8 cellular contexts compared by ENCODE assay signal in the genomic region with DNA sequence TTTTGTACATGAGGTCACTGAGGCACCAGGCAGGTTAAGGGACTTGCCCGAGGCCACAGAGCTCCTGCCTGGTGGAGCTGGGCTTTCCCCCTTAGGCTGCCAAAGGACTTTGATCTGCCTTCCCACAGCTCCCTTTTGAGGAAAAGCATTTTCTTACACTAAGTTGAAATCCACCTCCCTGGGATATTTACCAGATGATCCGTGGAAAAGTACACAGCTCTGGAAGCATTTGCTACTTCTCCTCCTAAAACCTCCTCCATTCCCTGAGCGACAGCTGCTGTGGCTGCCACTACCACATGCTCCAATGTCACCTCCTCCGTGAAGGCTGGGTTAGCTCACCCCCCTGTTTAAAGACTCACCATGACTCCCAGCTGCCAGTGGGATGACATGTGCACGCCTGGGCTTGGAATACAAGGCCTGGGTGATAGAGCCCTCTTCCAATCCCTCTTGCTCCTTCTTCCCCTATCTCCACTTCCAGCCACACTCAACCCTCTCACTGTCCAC. TPM values are rescaled to one million over a fixed set of nuclear protein-coding genes. Genes with fewer than 3 reads are reported as not detected.
DNase-seq lines count a peak whose midpoint lies in the region; ATAC-seq, FAIRE-seq and TF ChIP-seq lines count a peak whose summit lies in the region.

No MANE protein-coding gene starts in this region.

- in situ Hi-C loops in HepG2 (cut with HindIII; ENCODE audit: extremely low pct_ligation_motif_present, low pct_unique_long_range_greater_than_20kb) (no loop called here), transverse colon (cut with MboI; ENCODE audit: low pct_ligation_motif_present in 1 of 4, low pct_unique_long_range_greater_than_20kb in 1 of 4, low sequenced_read_pairs in 3 of 4) (no loop called here)

- POLR2A ChIA-PET in HepG2 (lab: Yijun Ruan, JAX), result interaction anchor here (0.7 to 4.9 kb wide), 5 partner anchors 9 to 1137 kb away, joined by 3 to 30 read pairs (median 13); a partner anchor contains a TSS

- H4K20me1 ChIP-seq in HepG2 (ENCODE audit: insufficient read depth, low read length), result peaks cover 12% of the 10 kb centered on the region; the same call in 1 of the 2 replicates

- 0% methylated on average over 5 of the region's 5 CpGs for WGBS in HepG2 (ENCODE audit: low lambda C conversion rate)
- 31 to 46% methylated on average over 4 to 5 of the region's 5 CpGs for WGBS in transverse colon (ENCODE audit: low coverage in 1 of 2), 2 donors

- H3K4me2 ChIP-seq in HepG2 (ENCODE audit: low read depth, low read length), result peak overlapping the region; percentile 96

- intact Hi-C loops in HepG2 (cut with micrococcal nuclease; ENCODE audit: unreplicated experiment), result loop anchor here (5.0 kb wide), 2 partner anchors 36 to 39 kb away; no protein-coding TSS in a partner anchor
- intact Hi-C loops in transverse colon (cut with DNase I; ENCODE audit: low total_unique reads), result no loop called here

- peaks cover 32% of the 10 kb centered on the region for H3K79me2 ChIP-seq in HepG2 (ENCODE audit: insufficient read depth, low read length)

- no peaks in the 10 kb centered on the region for H3K9me3 ChIP-seq in HepG2 (ENCODE audit: low read length)
- H3K9me3 ChIP-seq in transverse colon, result no peaks in the 10 kb centered on the region

- FAIRE-seq in HepG2 (lab: Jason Lieb, UNC), result peak; percentile 71

- TF ChIP-seq EP300 in HepG2 (IDR thresholded peaks at IDR 0.05; ENCODE audit: low read depth in 2 of 2, low read length in 2 of 2), result no peak
- no peak for TF ChIP-seq EP300 in HepG2 (CRISPR knock-in tag; IDR thresholded peaks at IDR 0.05; ENCODE audit: borderline replicate concordance)
- TF ChIP-seq EP300 in transverse colon (IDR thresholded peaks at IDR 0.05; ENCODE audit: low read depth), result no peak

- H3K27ac ChIP-seq in angular gyrus (ENCODE audit: low read depth, low read length) (peak overlapping the region; percentile 54), HepG2 (ENCODE audit: extremely low read length, insufficient read depth, low read length) (no peak overlapping the region), transverse colon (peak overlapping the region; percentile 72 to 86 (median 78))

- H3K27me3 ChIP-seq in HepG2 (ENCODE audit: control insufficient read depth in 1 of 2, insufficient read depth in 2 of 2, low read length in 2 of 2) (no peaks in the 10 kb centered on the region; a peak in 1 of 5 replicates), transverse colon (no peaks in the 10 kb centered on the region)

- H3K36me3 ChIP-seq in HepG2 (replicated peaks in 1 of 2; ENCODE audit: control insufficient read depth in 1 of 2, insufficient read depth in 2 of 2, low read length in 2 of 2) (no peaks in the 10 kb centered on the region), transverse colon (no peaks in the 10 kb centered on the region)

- peak; percentile 77 for ATAC-seq in HepG2
- ATAC-seq in GM18505 (IDR thresholded peaks at IDR 0.05; ENCODE audit: unreplicated experiment), result no peak
- no peak for ATAC-seq in GM19035 (IDR thresholded peaks at IDR 0.05; ENCODE audit: unreplicated experiment)

- H3K4me1 ChIP-seq in HepG2 (ENCODE audit: insufficient read depth, low read length) (peaks cover 70% of the 10 kb centered on the region), transverse colon (peaks cover 13 to 37% (median 35%) of the 10 kb centered on the region in 4 donors)

- H2AFZ ChIP-seq in HepG2 (ENCODE audit: low read length), result peak overlapping the region; percentile 44

- CTCF ChIA-PET in HepG2 (lab: Yijun Ruan, JAX; ENCODE audit: low intra/inter-chr PET ratio, low total read pairs), result no interaction called here

- peak; percentile 54 for DNase-seq in DMS 273 treated with DMSO at 0.1 percent for 48 hours (lab: John Stamatoyannopoulos, UW)
- peak; percentile 71 for DNase-seq in NCI-H146 treated with DMSO at 0.1 percent for 48 hours (lab: John Stamatoyannopoulos, UW; ENCODE audit: unreplicated experiment)
- DNase-seq in HepG2 (ENCODE audit: low spot score), result peak; percentile 60
- DNase-seq in transverse colon, result no peak
- DNase-seq in stimulated activated CD4-positive, alpha-beta T cell treated with anti-CD3 and anti-CD28 coated beads, Interleukin-2, amount 100 ng/mL, for 24 hours, result no peak

- H3K4me3 ChIP-seq in HepG2 (replicated peaks in 1 of 3; ENCODE audit: insufficient read depth in 1 of 3, low read depth in 2 of 3, low read length in 3 of 3), result peak overlapping the region; percentile 58 to 78 (median 72)
- no peak overlapping the region for H3K4me3 ChIP-seq in transverse colon

- no peak for TF ChIP-seq CTCF in HepG2 (CRISPR knock-in tag; IDR thresholded peaks at IDR 0.05)
- no peak for TF ChIP-seq CTCF in transverse colon (IDR thresholded peaks at IDR 0.05)

- no peak for TF ChIP-seq RAD21 in HepG2 (CRISPR knock-in tag; IDR thresholded peaks at IDR 0.05)

- TF ChIP-seq POLR2A in HepG2 (IDR thresholded peaks at IDR 0.05; ENCODE audit: insufficient read depth in 1 of 2, low read depth in 2 of 2, low read length in 2 of 2), result no peak
- TF ChIP-seq POLR2A in transverse colon (IDR thresholded peaks at IDR 0.05), result no peak
- TF ChIP-seq POLR2A in GM18505 (IDR thresholded peaks at IDR 0.05; ENCODE audit: borderline replicate concordance, extremely low read depth, insufficient read depth, insufficient read length), result no peak

- BruUV-seq in HepG2 (replicated peaks; lab: Mats Ljungman, UMichigan), result no TSS peak

- no peak overlapping the region for H3K9ac ChIP-seq in HepG2 (ENCODE audit: insufficient read depth, low read depth, low read length)

TF ChIP-seq in HepG2, 621 proteins besides CTCF, POLR2A, EP300 and RAD21 (continues in another document):
- peak; percentile 24; the same call in 1 of the 2 replicates for TF ChIP-seq MED1 (CRISPR knock-in tag; IDR thresholded peaks at IDR 0.05)
- TF ChIP-seq TEAD3 (CRISPR knock-in tag; optimal IDR thresholded peaks at IDR 0.05; ENCODE audit: borderline replicate concordance), result peak; percentile 25
- peak; percentile 76; the same call in 1 of the 2 replicates for TF ChIP-seq MYC (CRISPR knock-in tag; IDR thresholded peaks at IDR 0.05; ENCODE audit: borderline replicate concordance)
- TF ChIP-seq CBX5 (CRISPR knock-in tag; IDR thresholded peaks at IDR 0.05; ENCODE audit: borderline replicate concordance), result peak; percentile 22; the same call in 1 of the 2 replicates
- TF ChIP-seq HDAC1 (CRISPR knock-in tag; IDR thresholded peaks at IDR 0.05), result peak; percentile 75
- TF ChIP-seq, protein P1, sequence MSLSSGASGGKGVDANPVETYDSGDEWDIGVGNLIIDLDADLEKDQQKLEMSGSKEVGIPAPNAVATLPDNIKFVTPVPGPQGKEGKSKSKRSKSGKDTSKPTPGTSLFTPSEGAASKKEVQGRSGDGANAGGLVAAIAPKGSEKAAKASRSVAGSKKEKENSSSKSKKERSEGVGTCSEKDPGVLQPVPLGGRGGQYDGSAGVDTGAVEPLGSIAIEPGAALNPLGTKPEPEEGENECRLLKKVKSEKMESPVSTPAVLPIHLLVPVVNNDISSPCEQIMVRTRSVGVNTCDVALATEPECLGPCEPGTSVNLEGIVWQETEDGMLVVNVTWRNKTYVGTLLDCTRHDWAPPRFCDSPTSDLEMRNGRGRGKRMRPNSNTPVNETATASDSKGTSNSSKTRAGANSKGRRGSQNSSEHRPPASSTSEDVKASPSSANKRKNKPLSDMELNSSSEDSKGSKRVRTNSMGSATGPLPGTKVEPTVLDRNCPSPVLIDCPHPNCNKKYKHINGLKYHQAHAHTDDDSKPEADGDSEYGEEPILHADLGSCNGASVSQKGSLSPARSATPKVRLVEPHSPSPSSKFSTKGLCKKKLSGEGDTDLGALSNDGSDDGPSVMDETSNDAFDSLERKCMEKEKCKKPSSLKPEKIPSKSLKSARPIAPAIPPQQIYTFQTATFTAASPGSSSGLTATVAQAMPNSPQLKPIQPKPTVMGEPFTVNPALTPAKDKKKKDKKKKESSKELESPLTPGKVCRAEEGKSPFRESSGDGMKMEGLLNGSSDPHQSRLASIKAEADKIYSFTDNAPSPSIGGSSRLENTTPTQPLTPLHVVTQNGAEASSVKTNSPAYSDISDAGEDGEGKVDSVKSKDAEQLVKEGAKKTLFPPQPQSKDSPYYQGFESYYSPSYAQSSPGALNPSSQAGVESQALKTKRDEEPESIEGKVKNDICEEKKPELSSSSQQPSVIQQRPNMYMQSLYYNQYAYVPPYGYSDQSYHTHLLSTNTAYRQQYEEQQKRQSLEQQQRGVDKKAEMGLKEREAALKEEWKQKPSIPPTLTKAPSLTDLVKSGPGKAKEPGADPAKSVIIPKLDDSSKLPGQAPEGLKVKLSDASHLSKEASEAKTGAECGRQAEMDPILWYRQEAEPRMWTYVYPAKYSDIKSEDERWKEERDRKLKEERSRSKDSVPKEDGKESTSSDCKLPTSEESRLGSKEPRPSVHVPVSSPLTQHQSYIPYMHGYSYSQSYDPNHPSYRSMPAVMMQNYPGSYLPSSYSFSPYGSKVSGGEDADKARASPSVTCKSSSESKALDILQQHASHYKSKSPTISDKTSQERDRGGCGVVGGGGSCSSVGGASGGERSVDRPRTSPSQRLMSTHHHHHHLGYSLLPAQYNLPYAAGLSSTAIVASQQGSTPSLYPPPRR (CRISPR knock-in tag; IDR thresholded peaks at IDR 0.05; ENCODE audit: borderline replicate concordance), result 0 out of 2 replicates have a peak, but pooled peaks have one; percentile 27

RNA-seq across cellular contexts. Expression of a gene that starts 1.2 kb away (rescaled TPM):
- total RNA-seq in HepG2 (2016; rRNA removed; fragmentation: Illumina TruSeq; extraction: Trizol) (43.6 and 50.2 TPM in 2 replicates), transverse colon (100 to 1,000 TPM; 124 to 368 (median 158) TPM)
- total RNA-seq in HepG2 (2016; cell fraction: cytosol; rRNA removed; fragmentation: Illumina TruSeq; extraction: Trizol; ENCODE audit: low read depth), result 15.5 and 22.4 TPM in 2 replicates
- 35.4 and 49.2 TPM in 2 replicates for total RNA-seq in HepG2 (2016; cell fraction: insoluble cytoplasmic fraction; rRNA removed; fragmentation: Illumina TruSeq; extraction: Trizol)
- total RNA-seq in HepG2 (2016; cell fraction: membrane; rRNA removed; fragmentation: Illumina TruSeq; extraction: Trizol), result 44.2 and 45.8 TPM in 2 replicates
- total RNA-seq in HepG2 (2016; cell fraction: nucleus; rRNA removed; fragmentation: Illumina TruSeq; extraction: Trizol), result 44.0 and 52.2 TPM in 2 replicates
- 42.9 and 52.4 TPM in 2 replicates for polyA plus RNA-seq in HepG2 (2011; rRNA removed)
- polyA plus RNA-seq in HepG2 (2011; cell fraction: cytosol; rRNA removed), result 27.7 and 33.6 TPM in 2 replicates
- polyA plus RNA-seq in HepG2 (2011; cell fraction: nucleus; rRNA removed), result 64.4 and 73.7 TPM in 2 replicates
- 45.3 and 47.7 TPM in 2 replicates for polyA plus RNA-seq in HepG2 (2012)
- 21.2 and 23.7 TPM in 2 replicates for polyA plus RNA-seq in HepG2 (2016; cell fraction: cytosol; fragmentation: Illumina TruSeq; extraction: Trizol; ENCODE audit: low read depth)
- 54.0 and 64.3 TPM in 2 replicates for polyA plus RNA-seq in HepG2 (2016; cell fraction: insoluble cytoplasmic fraction; fragmentation: Illumina TruSeq; extraction: Trizol; ENCODE audit: low read depth)
- polyA plus RNA-seq in HepG2 (2016; cell fraction: membrane; fragmentation: Illumina TruSeq; extraction: Trizol; ENCODE audit: low read depth), result 40.8 and 46.7 TPM in 2 replicates
- 98.9 and 100 TPM in 2 replicates for polyA plus RNA-seq in HepG2 (2016; cell fraction: nucleus; fragmentation: Illumina TruSeq; extraction: Trizol; ENCODE audit: insufficient read depth, low read depth)
- polyA minus RNA-seq in HepG2 (2011; rRNA and poly(A)+ RNA removed; ENCODE audit: low replicate concordance), result 85.4 and 275 TPM in 2 replicates
- polyA minus RNA-seq in HepG2 (2011; cell fraction: cytosol; rRNA and poly(A)+ RNA removed), result 31.4 and 37.0 TPM in 2 replicates
- polyA minus RNA-seq in HepG2 (2011; cell fraction: nucleus; rRNA and poly(A)+ RNA removed), result 58.5 and 70.9 TPM in 2 replicates

Comparison
In these comparisons a context has a peak if more than half of its experiments do, and no peak if none do; other contexts are left out.
1. DNase-seq: peak in DMS 273 treated with DMSO at 0.1 percent for 48 hours (single experiment), NCI-H146 treated with DMSO at 0.1 percent for 48 hours (single experiment) and HepG2 (single experiment); none in transverse colon (single experiment) and stimulated activated CD4-positive, alpha-beta T cell treated with anti-CD3 and anti-CD28 coated beads, Interleukin-2, amount 100 ng/mL, for 24 hours (0 of 2).
2. H3K4me3 ChIP-seq: peak in HepG2 (3 of 3); none in transverse colon (0 of 4).